12 cellular contexts compared by ENCODE assay signal in the genomic region with DNA sequence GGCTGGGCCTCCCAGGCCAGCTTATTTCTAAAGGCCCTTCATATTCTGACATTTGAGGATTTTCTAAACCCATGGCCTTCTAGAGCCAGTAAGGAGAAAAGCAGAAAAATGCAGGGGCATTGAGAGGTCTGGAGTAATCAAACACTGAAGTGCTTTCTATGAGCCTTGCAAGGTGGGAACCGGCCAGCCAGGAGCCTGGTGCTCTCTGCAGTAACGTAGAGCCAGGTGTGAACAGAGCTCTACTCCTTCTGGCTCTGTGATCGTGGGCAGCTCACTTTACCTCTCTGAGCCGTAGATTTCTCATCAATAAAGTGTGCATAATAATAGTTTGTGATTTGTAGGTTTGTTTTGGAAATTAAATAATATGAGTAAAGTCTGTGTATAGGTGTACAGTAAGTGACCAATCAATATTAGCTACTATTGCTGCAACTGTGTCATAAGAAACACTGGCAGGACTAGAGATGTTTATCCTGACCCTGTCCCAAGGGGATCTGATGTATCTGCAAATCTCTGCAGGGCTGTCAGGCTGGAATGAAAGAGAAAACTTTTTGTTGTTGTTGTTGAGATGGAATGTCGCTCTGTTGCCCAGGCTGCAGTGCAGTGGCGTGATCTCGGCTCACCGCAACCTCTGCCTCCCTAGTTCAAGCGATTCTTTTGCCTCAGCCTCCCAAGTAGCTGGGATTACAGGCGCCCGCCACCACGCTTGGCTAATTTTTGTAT. TPM values are rescaled to one million over a fixed set of nuclear protein-coding genes. Genes with fewer than 3 reads are reported as not detected.
DNase-seq lines count a peak whose midpoint lies in the region; ATAC-seq and TF ChIP-seq lines count a peak whose summit lies in the region.
"Had no signal": no experiment of that assay in that cellular context is flagged by ENCODE, and none has a peak within 500 bp of the region (broad histone marks: within the 10 kb centered on the region; RNA-seq: fewer than 3 reads in every experiment).

No MANE protein-coding gene starts in this region.

- DNase-seq in RWPE2 (ENCODE audit: low spot score): no peak
- DNase-seq in dorsolateral prefrontal cortex: no peak
- DNase-seq in tibial nerve (ENCODE audit: low spot score in 2 of 2): no peak
- no peak for DNase-seq in DMS53 (lab: John Stamatoyannopoulos, UW)
- DNase-seq in T-helper 9 cell: no peak
- no peak for DNase-seq in SHP77 treated with DMSO at 0.1 percent for 48 hours (lab: John Stamatoyannopoulos, UW)
- DNase-seq: activated CD8-positive, alpha-beta memory T cell treated with anti-CD3 and anti-CD28 coated beads, Interleukin-2, amount 50 U/mL, for 48 hours; DMS79; naive B cell; NCI-H1436 had no signal

- H3K4me1 ChIP-seq in RWPE2 (ENCODE audit: insufficient read depth, poor library complexity, severe bottlenecking) (peaks cover 58% of the 10 kb centered on the region), muscle layer of duodenum (ENCODE audit: control insufficient read depth in 1 of 2, insufficient read depth in 2 of 2, low read length in 2 of 2) (peaks cover 50 to 67% of the 10 kb centered on the region in 2 donors), tibial nerve (peaks cover 0 to 100% (median 86%) of the 10 kb centered on the region in 4 donors)

- no peak for TF ChIP-seq EP300 in tibial nerve (IDR thresholded peaks at IDR 0.05)

- no peaks in the 10 kb centered on the region for H3K9me3 ChIP-seq in RWPE2 (ENCODE audit: severe bottlenecking)
- no peaks in the 10 kb centered on the region for H3K9me3 ChIP-seq in muscle layer of duodenum (ENCODE audit: control insufficient read depth in 1 of 2, low read length in 2 of 2)
- H3K9me3 ChIP-seq in tibial nerve: no peaks in the 10 kb centered on the region

- no peak for TF ChIP-seq POLR2A in tibial nerve (IDR thresholded peaks at IDR 0.05)

- ATAC-seq in RWPE2 (ENCODE audit: low read depth) (no peak), GM18868 (IDR thresholded peaks at IDR 0.05; ENCODE audit: unreplicated experiment) (no peak)

- WGBS in tibial nerve, 2 donors: 68 to 73% methylated on average over 12 of the region's 12 CpGs

- no peaks in the 10 kb centered on the region for H3K36me3 ChIP-seq in RWPE2 (ENCODE audit: low read depth)
- H3K36me3 ChIP-seq in muscle layer of duodenum (ENCODE audit: control insufficient read depth in 1 of 2, insufficient read depth in 2 of 2, low read length in 2 of 2): peaks cover 2 to 3% of the 10 kb centered on the region in 2 donors
- peaks cover 0 to under 1% (median 0%) of the 10 kb centered on the region in 3 donors for H3K36me3 ChIP-seq in tibial nerve

- intact Hi-C loops in dorsolateral prefrontal cortex (cut with DNase I): no loop called here

- no peaks in the 10 kb centered on the region for H3K27me3 ChIP-seq in RWPE2 (ENCODE audit: insufficient read depth, poor library complexity, severe bottlenecking)
- H3K27me3 ChIP-seq in dorsolateral prefrontal cortex: no peaks in the 10 kb centered on the region
- no peaks in the 10 kb centered on the region for H3K27me3 ChIP-seq in muscle layer of duodenum (ENCODE audit: low read depth, low read length)
- H3K27me3 ChIP-seq in tibial nerve: no peaks in the 10 kb centered on the region

- H3K27ac ChIP-seq in RWPE2 (ENCODE audit: poor library complexity, severe bottlenecking) (peak overlapping the region; percentile 93), dorsolateral prefrontal cortex (peak overlapping the region in 51 of 59 donors; percentile 6 to 95 (median 87)), muscle layer of duodenum (ENCODE audit: low read length) (peak overlapping the region; percentile 62), tibial nerve (peak overlapping the region; percentile 88 to 97 (median 92))

- TF ChIP-seq CTCF in RWPE2 (IDR thresholded peaks at IDR 0.05; ENCODE audit: poor library complexity, severe bottlenecking) (no peak), dorsolateral prefrontal cortex (IDR thresholded peaks at IDR 0.05 in 54 of 56, conservative IDR thresholded peaks at IDR 0.05 in 2 of 56; ENCODE audit: low read depth in 1 of 56, partially characterized antibody in 56 of 56) (no peak), tibial nerve (IDR thresholded peaks at IDR 0.05) (no peak)

- H3K4me3 ChIP-seq in RWPE2 (ENCODE audit: severe bottlenecking): no peak overlapping the region
- H3K4me3 ChIP-seq in dorsolateral prefrontal cortex: peak overlapping the region in 48 of 59 donors; percentile 0 to 61 (median 49)
- peak overlapping the region in 1 of 2 donors; percentile 15 for H3K4me3 ChIP-seq in muscle layer of duodenum (ENCODE audit: low read depth in 1 of 2, low read length in 2 of 2)
- peak overlapping the region in 3 of 4 donors; percentile 1 to 52 (median 8) for H3K4me3 ChIP-seq in tibial nerve

RNA-seq across cellular contexts. Expression of gene SYNPO, which starts 2.7 kb away (rescaled TPM):
- total RNA-seq in dorsolateral prefrontal cortex: 100 to 1,000 TPM in 116 of 120 experiments, 10 to 100 TPM in 4; 47.3 to 302 (median 180) TPM
- 10 to 100 TPM; 58.4 to 71.5 (median 63.5) TPM for total RNA-seq in tibial nerve

RNA-seq across cellular contexts. Expression of gene MYOZ3, which starts 17.9 kb away (rescaled TPM):
- total RNA-seq in dorsolateral prefrontal cortex: 1 to 10 TPM in 119 of 120 experiments, under 1 TPM in 1; 0.60 to 9.2 (median 3.8) TPM
- total RNA-seq in tibial nerve: 1 to 10 TPM in 3 of 4 donors, under 1 TPM in 1; 0.30 to 9.0 (median 4.6) TPM

RNA-seq across cellular contexts. Expression of gene RBM22, which starts 57.7 kb away (rescaled TPM):
- total RNA-seq in dorsolateral prefrontal cortex: 10 to 100 TPM; 36.7 to 64.8 (median 47.0) TPM
- 10 to 100 TPM; 24.7 to 41.6 (median 33.2) TPM for total RNA-seq in tibial nerve
